16 cellular contexts compared by ENCODE assay signal in genomic region chr5:152942633-152943336, GRCh38.
DNase-seq lines count a peak whose midpoint lies in the region; ATAC-seq, FAIRE-seq and TF ChIP-seq lines count a peak whose summit lies in the region.
"Had no signal": no experiment of that assay in that cellular context is flagged by ENCODE, and none has a peak within 500 bp of the region (broad histone marks: within the 10 kb centered on the region; RNA-seq: fewer than 3 reads in every experiment).

No MANE protein-coding gene starts in this region.

- ATAC-seq in heart right ventricle (peak in 6 of 8 donors; percentile 25 to 87 (median 38)), left cardiac atrium (no peak)
- ATAC-seq: CD8-positive, alpha-beta T cell; HCT116 had no signal

- H3K36me3 ChIP-seq in heart right ventricle (no peaks in the 10 kb centered on the region), bronchial epithelial cell (ENCODE audit: control insufficient read depth, insufficient read depth, low read length) (no peaks in the 10 kb centered on the region)
- H3K36me3 ChIP-seq: BLaER1 treated with 17β-estradiol and CSF1 and Interleukin-3, amounts not matched to agents 10 nM and 100 nM had no signal

- WGBS in heart right ventricle, 2 donors, result 62 to 74% methylated on average over 5 of the region's 5 CpGs

- peak; percentile 50 for FAIRE-seq in bronchial epithelial cell (lab: Jason Lieb, UNC)
- FAIRE-seq: HTR-8/SVneo had no signal

- no peak for TF ChIP-seq CTCF in heart right ventricle (IDR thresholded peaks at IDR 0.05)
- no peak for TF ChIP-seq CTCF in bronchial epithelial cell (IDR thresholded peaks at IDR 0.05; ENCODE audit: insufficient read depth, low read length, severe bottlenecking)

- no peaks in the 10 kb centered on the region for H3K27me3 ChIP-seq in heart right ventricle
- H3K27me3 ChIP-seq in bronchial epithelial cell (ENCODE audit: control insufficient read depth, insufficient read depth, low read length), result no peaks in the 10 kb centered on the region
- H3K27me3 ChIP-seq: BLaER1 treated with 17β-estradiol and CSF1 and Interleukin-3, amounts not matched to agents 10 nM and 100 nM had no signal

- intact Hi-C loops in heart right ventricle (cut with DNase I) (no loop called here), left cardiac atrium (cut with DNase I) (no loop called here)

- H3K27ac ChIP-seq in heart right ventricle, result peak overlapping the region in 3 of 10 donors; percentile 5 to 32 (median 19)
- H3K27ac ChIP-seq: BLaER1 treated with 17β-estradiol and CSF1 and Interleukin-3, amounts not matched to agents 10 nM and 100 nM had no signal

- no peaks in the 10 kb centered on the region for H3K4me1 ChIP-seq in heart right ventricle
- H3K4me1 ChIP-seq: BLaER1 treated with 17β-estradiol and CSF1 and Interleukin-3, amounts not matched to agents 10 nM and 100 nM had no signal

- H3K9me3 ChIP-seq in heart right ventricle, result peaks cover 0 to 21% (median 0%) of the 10 kb centered on the region in 11 donors

- DNase-seq in heart right ventricle (peak in 1 of 2 donors; percentile 40), left cardiac atrium (no peak), NCI-H82 (lab: John Stamatoyannopoulos, UW) (peak; percentile 72), bronchial epithelial cell (ENCODE audit: low read depth) (no peak), T-helper 1 cell (no peak), OCI-M2 (lab: John Stamatoyannopoulos, UW; ENCODE audit: unreplicated experiment) (no peak)
- DNase-seq: Calu3; CD8-positive, alpha-beta T cell; DMS79 treated with DMSO at 0.1 percent for 48 hours; GF-D8; GOT3; H7; HFFc6 had no signal

- H3K4me3 ChIP-seq in heart right ventricle (no peak overlapping the region), bronchial epithelial cell (ENCODE audit: low read depth, low read length) (no peak overlapping the region)
- H3K4me3 ChIP-seq: BLaER1 treated with 17β-estradiol and CSF1 and Interleukin-3, amounts not matched to agents 10 nM and 100 nM had no signal

Comparison
In these comparisons a context has a peak if more than half of its experiments do, and no peak if none do; other contexts are left out.
1. ATAC-seq: peak in heart right ventricle (6 of 8); none in left cardiac atrium (0 of 2).